9 cellular contexts compared by ENCODE assay signal in the genomic region with DNA sequence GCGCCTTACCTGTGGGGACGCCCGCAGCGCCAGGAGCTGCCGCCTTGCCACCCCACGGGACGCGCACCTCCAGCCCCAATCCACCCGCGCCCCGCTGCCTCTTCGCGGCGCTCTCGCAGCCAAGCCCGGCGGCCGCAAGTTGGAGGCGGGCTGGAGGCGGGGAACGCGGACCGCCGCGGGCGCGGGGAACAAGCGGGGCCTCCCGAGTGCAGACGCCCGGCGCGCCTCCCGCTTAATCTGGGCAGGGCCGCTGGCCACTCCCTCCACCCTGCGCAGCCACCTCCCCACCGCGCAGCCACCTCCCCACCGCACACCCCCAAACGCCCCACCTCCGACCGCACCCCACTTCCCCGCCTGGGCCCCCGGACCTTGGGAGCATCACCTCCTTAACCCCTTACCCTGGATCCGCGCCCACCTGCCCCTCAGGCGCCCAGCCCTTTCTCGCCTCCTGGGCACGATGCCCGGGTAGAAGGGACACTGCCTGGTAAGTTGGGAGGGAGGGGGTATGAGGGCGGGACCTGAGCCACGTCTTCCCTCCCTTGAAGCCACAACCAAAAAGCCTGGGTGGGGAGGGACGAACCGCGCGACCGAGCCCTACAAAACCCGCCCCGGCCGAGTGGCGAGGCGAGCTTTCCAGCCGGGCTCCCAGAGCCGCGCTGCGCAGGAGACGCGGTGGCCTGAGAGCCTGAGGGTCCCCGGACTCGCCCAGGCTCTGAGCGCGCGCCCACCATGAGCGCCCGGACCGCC. TPM values are rescaled to one million over a fixed set of nuclear protein-coding genes. Genes with fewer than 3 reads are reported as not detected.
DNase-seq lines count a peak whose midpoint lies in the region; ATAC-seq lines count a peak whose summit lies in the region.
"Had no signal": no experiment of that assay in that cellular context is flagged by ENCODE, and none has a peak within 500 bp of the region (broad histone marks: within the 10 kb centered on the region; RNA-seq: fewer than 3 reads in every experiment).

A gene (plus strand): TSS at position 627 of the 747 bp plus-strand sequence. CDS start 103 bp downstream, at position 730.
A gene (minus strand): TSS at position 208 of the 747 bp plus-strand sequence. CDS start 16,722 bp downstream, outside the sequence.

- peaks cover under 1% of the 10 kb centered on the region for H3K9me3 Mint-ChIP-seq in activated T-cell treated with anti-CD3 and anti-CD28 coated beads, Interleukin-2, amount 50 U/mL, for 4 hours
- H3K9me3 Mint-ChIP-seq: dendritic cell treated with granulocyte-macrophage colony-stimulating factor and Interleukin-4, amounts not matched to agents 40 ng/mL and 50 ng/mL, for 4 days had no signal

- no peaks in the 10 kb centered on the region for H3K4me1 ChIP-seq in right cardiac atrium (ENCODE audit: control insufficient read depth, insufficient read depth, low read length)

- peaks cover 8% of the 10 kb centered on the region for H3K4me1 Mint-ChIP-seq in activated T-cell treated with anti-CD3 and anti-CD28 coated beads, Interleukin-2, amount 50 U/mL, for 4 hours (ENCODE audit: low read depth)

- DNase-seq in NCI-H1417 (lab: John Stamatoyannopoulos, UW) = peak in 2 of 3 experiments; percentile 68 to 72
- no peak for DNase-seq in NCI-H1417 treated with DMSO at 0.1 percent for 48 hours (lab: John Stamatoyannopoulos, UW)
- DNase-seq in activated T-cell treated with anti-CD3 and anti-CD28 coated beads, Interleukin-2, amount 50 U/mL, for 4 hours = no peak
- peak; percentile 81 to 93 (median 91) for DNase-seq in right cardiac atrium
- no peak for DNase-seq in skeletal muscle cell (ENCODE audit: low read depth)
- DNase-seq in pons (ENCODE audit: low spot score) = no peak

- ATAC-seq in GM21447 (IDR thresholded peaks at IDR 0.05; ENCODE audit: unreplicated experiment) (peak; percentile 57), HG03571 (IDR thresholded peaks at IDR 0.05; ENCODE audit: unreplicated experiment) (peak; percentile 53), right cardiac atrium (peak; percentile 95 to 96)
- ATAC-seq in activated T-cell treated with anti-CD3 and anti-CD28 coated beads, Interleukin-2, amount 50 U/mL, for 4 hours = peak; percentile 54 to 57

- no peaks in the 10 kb centered on the region for H3K9me3 ChIP-seq in right cardiac atrium (ENCODE audit: control insufficient read depth, low read length)

- WGBS in right cardiac atrium = under 1% methylated on average over 76 of the region's 76 CpGs

- H3K27ac ChIP-seq in right cardiac atrium (ENCODE audit: low read length) = peak within 1 kb of the TSS; percentile 55

- H3K27me3 ChIP-seq in right cardiac atrium (ENCODE audit: control insufficient read depth, insufficient read depth) = no peaks in the 10 kb centered on the region

- intact Hi-C loops in right cardiac atrium (cut with DNase I) = loop anchor here in 1 of 4 donors (2.0 kb wide), 1 partner anchor 65 kb away; no protein-coding TSS in a partner anchor

- H3K27me3 Mint-ChIP-seq in activated T-cell treated with anti-CD3 and anti-CD28 coated beads, Interleukin-2, amount 50 U/mL, for 4 hours (ENCODE audit: low read depth) = peaks cover 54% of the 10 kb centered on the region

- H3K36me3 Mint-ChIP-seq in activated T-cell treated with anti-CD3 and anti-CD28 coated beads, Interleukin-2, amount 50 U/mL, for 4 hours (ENCODE audit: insufficient read depth) = no peaks in the 10 kb centered on the region

- peak within 1 kb of the TSS; percentile 84 for H3K4me3 ChIP-seq in right cardiac atrium (ENCODE audit: low read length)
- peak within 1 kb of the TSS; percentile 44 for H3K4me3 ChIP-seq in skeletal muscle cell (ENCODE audit: low read depth, low read length)

- peak within 1 kb of the TSS; percentile 67 for H3K4me3 Mint-ChIP-seq in activated T-cell treated with anti-CD3 and anti-CD28 coated beads, Interleukin-2, amount 50 U/mL, for 4 hours
- H3K4me3 Mint-ChIP-seq: dendritic cell treated with granulocyte-macrophage colony-stimulating factor and Interleukin-4, amounts not matched to agents 40 ng/mL and 50 ng/mL, for 4 days had no signal

RNA-seq across cellular contexts. Expression of the first gene that starts in this region (rescaled TPM):
- total RNA-seq in activated T-cell treated with anti-CD3 and anti-CD28 coated beads, Interleukin-2, amount 50 U/mL, for 4 hours = under 1 TPM in 1 of 3 donors, not detected in 2; 0.16 TPM
- 10 to 100 TPM in 1 of 4 donors, 1 to 10 TPM in 3; 6.2 to 11.0 (median 7.1) TPM for total RNA-seq in right cardiac atrium
- polyA plus RNA-seq in right cardiac atrium = 4.7 TPM

RNA-seq across cellular contexts. Expression of the second gene that starts in this region (rescaled TPM):
- under 1 TPM in 1 of 3 donors, not detected in 2; 0.14 TPM for total RNA-seq in activated T-cell treated with anti-CD3 and anti-CD28 coated beads, Interleukin-2, amount 50 U/mL, for 4 hours
- total RNA-seq in right cardiac atrium = 10 to 100 TPM; 13.1 to 17.2 (median 15.3) TPM
- polyA plus RNA-seq in right cardiac atrium = 3.6 TPM

Comparison
In these comparisons a context has a peak if more than half of its experiments do, and no peak if none do; other contexts are left out.
1. RNA of the first gene that starts in this region (total RNA-seq): 6.2 to 11.0 TPM in right cardiac atrium; 0.16 TPM in activated T-cell treated with anti-CD3 and anti-CD28 coated beads, Interleukin-2, amount 50 U/mL, for 4 hours; every median in the first group is over 4 times any median in the second.
2. RNA of the second gene that starts in this region (total RNA-seq): 13.1 to 17.2 TPM in right cardiac atrium; 0.14 TPM in activated T-cell treated with anti-CD3 and anti-CD28 coated beads, Interleukin-2, amount 50 U/mL, for 4 hours; every median in the first group is over 10 times any median in the second.
3. DNase-seq: peak in NCI-H1417 (2 of 3) and right cardiac atrium (3 of 3); none in NCI-H1417 treated with DMSO at 0.1 percent for 48 hours (single experiment), activated T-cell treated with anti-CD3 and anti-CD28 coated beads, Interleukin-2, amount 50 U/mL, for 4 hours (single experiment), skeletal muscle cell (single experiment) and pons (single experiment).
4. Peak in ATAC-seq in activated T-cell treated with anti-CD3 and anti-CD28 coated beads, Interleukin-2, amount 50 U/mL, for 4 hours; RNA of the genes that start here not detected or under 1 TPM.
5. Peak in every context shown above with its lines, with median percentiles within 50 percentile points of each other: ATAC-seq.